ENCODE assay signal across 7 cellular contexts in genomic region chr2:207156451-207157161, GRCh38. TPM values are rescaled to one million over a fixed set of nuclear protein-coding genes. Genes with fewer than 3 reads are reported as not detected.
DNase-seq lines count a peak whose midpoint lies in the region; ATAC-seq and TF ChIP-seq lines count a peak whose summit lies in the region.

No MANE protein-coding gene starts in this region.

- no peaks in the 10 kb centered on the region for H3K9me3 Mint-ChIP-seq in activated CD8-positive, alpha-beta T cell treated with anti-CD3 and anti-CD28 coated beads, Interleukin-2, amount 10 ng/mL, durations not matched to agents 7 days and 5 days (ENCODE audit: insufficient read depth)
- no peaks in the 10 kb centered on the region for H3K9me3 Mint-ChIP-seq in mesothelial cell of epicardium

- H3K27ac Mint-ChIP-seq in activated CD8-positive, alpha-beta T cell treated with anti-CD3 and anti-CD28 coated beads, Interleukin-2, amount 10 ng/mL, durations not matched to agents 7 days and 5 days = no peak overlapping the region
- no peak overlapping the region for H3K27ac Mint-ChIP-seq in mesothelial cell of epicardium

- CTCF ChIA-PET in activated CD8-positive, alpha-beta T cell treated with anti-CD3 and anti-CD28 coated beads, Interleukin-2, amount 10 ng/mL, durations not matched to agents 7 days and 5 days (lab: Charles Lee) = interaction anchor here (1.0 to 5.3 kb wide), 8 partner anchors 7 to 356 kb away, joined by 3 to 46 read pairs (median 4); no protein-coding TSS in a partner anchor

- intact Hi-C loops in sciatic nerve (cut with DNase I) = no loop called here

- no peak for DNase-seq in activated CD8-positive, alpha-beta T cell treated with anti-CD3 and anti-CD28 coated beads, Interleukin-2, amount 10 ng/mL, durations not matched to agents 7 days and 5 days
- no peak for DNase-seq in sciatic nerve (ENCODE audit: low spot score)
- no peak for DNase-seq in SHP77 (lab: John Stamatoyannopoulos, UW)
- DNase-seq in GM19240 (ENCODE audit: insufficient read length, low spot score) = no peak
- DNase-seq in mesothelial cell of epicardium (ENCODE audit: low spot score in 2 of 2, unreplicated experiment in 2 of 2) = no peak

- ATAC-seq in GM19023 (IDR thresholded peaks at IDR 0.05; ENCODE audit: unreplicated experiment) (peak; percentile 56), HG02759 (IDR thresholded peaks at IDR 0.05; ENCODE audit: unreplicated experiment) (peak; percentile 78), sciatic nerve (peak; percentile 4)
- peak; percentile 12 for ATAC-seq in activated CD8-positive, alpha-beta T cell treated with anti-CD3 and anti-CD28 coated beads, Interleukin-2, amount 10 ng/mL, durations not matched to agents 7 days and 5 days

- H3K4me1 Mint-ChIP-seq in activated CD8-positive, alpha-beta T cell treated with anti-CD3 and anti-CD28 coated beads, Interleukin-2, amount 10 ng/mL, durations not matched to agents 7 days and 5 days (ENCODE audit: low read depth) = peaks cover 65% of the 10 kb centered on the region
- peaks cover 34% of the 10 kb centered on the region for H3K4me1 Mint-ChIP-seq in mesothelial cell of epicardium

- H3K27me3 Mint-ChIP-seq in activated CD8-positive, alpha-beta T cell treated with anti-CD3 and anti-CD28 coated beads, Interleukin-2, amount 10 ng/mL, durations not matched to agents 7 days and 5 days (ENCODE audit: low read depth) = no peaks in the 10 kb centered on the region
- no peaks in the 10 kb centered on the region for H3K27me3 Mint-ChIP-seq in mesothelial cell of epicardium (ENCODE audit: low read depth)

- peaks cover 32% of the 10 kb centered on the region for H3K36me3 Mint-ChIP-seq in activated CD8-positive, alpha-beta T cell treated with anti-CD3 and anti-CD28 coated beads, Interleukin-2, amount 10 ng/mL, durations not matched to agents 7 days and 5 days (ENCODE audit: low read depth)
- H3K36me3 Mint-ChIP-seq in mesothelial cell of epicardium = no peaks in the 10 kb centered on the region

- POLR2A ChIA-PET in activated CD8-positive, alpha-beta T cell treated with anti-CD3 and anti-CD28 coated beads, Interleukin-2, amount 10 ng/mL, durations not matched to agents 7 days and 5 days (lab: Charles Lee) = interaction anchor here (2.8 to 4.5 kb wide), 2 partner anchors 9 to 14 kb away, joined by 23 to 28 read pairs; partner anchors contain the start of gene KLF7

- TF ChIP-seq CTCF in mesothelial cell of epicardium (IDR thresholded peaks at IDR 0.05; ENCODE audit: unreplicated experiment) = no peak

- H3K4me3 Mint-ChIP-seq in activated CD8-positive, alpha-beta T cell treated with anti-CD3 and anti-CD28 coated beads, Interleukin-2, amount 10 ng/mL, durations not matched to agents 7 days and 5 days = no peak overlapping the region
- H3K4me3 Mint-ChIP-seq in mesothelial cell of epicardium = no peak overlapping the region

RNA-seq across cellular contexts. Expression of gene KLF7, which starts 9.1 kb away (rescaled TPM):
- 10 to 100 TPM; 16.5 to 19.2 TPM for total RNA-seq in activated CD8-positive, alpha-beta T cell treated with anti-CD3 and anti-CD28 coated beads, Interleukin-2, amount 10 ng/mL, durations not matched to agents 7 days and 5 days
- total RNA-seq in sciatic nerve (79.1 TPM), mesothelial cell of epicardium (16.2 to 17.8 TPM (median 16.9 TPM) in 3 replicates)

Comparison
In these comparisons a context has a peak if more than half of its experiments do, and no peak if none do; other contexts are left out.
1. ATAC-seq: peak in every context shown above with its lines; median percentile 78 in HG02759; 56 in GM19023; 12 in activated CD8-positive, alpha-beta T cell treated with anti-CD3 and anti-CD28 coated beads, Interleukin-2, amount 10 ng/mL, durations not matched to agents 7 days and 5 days; 4 in sciatic nerve.